In the genomic region with DNA sequence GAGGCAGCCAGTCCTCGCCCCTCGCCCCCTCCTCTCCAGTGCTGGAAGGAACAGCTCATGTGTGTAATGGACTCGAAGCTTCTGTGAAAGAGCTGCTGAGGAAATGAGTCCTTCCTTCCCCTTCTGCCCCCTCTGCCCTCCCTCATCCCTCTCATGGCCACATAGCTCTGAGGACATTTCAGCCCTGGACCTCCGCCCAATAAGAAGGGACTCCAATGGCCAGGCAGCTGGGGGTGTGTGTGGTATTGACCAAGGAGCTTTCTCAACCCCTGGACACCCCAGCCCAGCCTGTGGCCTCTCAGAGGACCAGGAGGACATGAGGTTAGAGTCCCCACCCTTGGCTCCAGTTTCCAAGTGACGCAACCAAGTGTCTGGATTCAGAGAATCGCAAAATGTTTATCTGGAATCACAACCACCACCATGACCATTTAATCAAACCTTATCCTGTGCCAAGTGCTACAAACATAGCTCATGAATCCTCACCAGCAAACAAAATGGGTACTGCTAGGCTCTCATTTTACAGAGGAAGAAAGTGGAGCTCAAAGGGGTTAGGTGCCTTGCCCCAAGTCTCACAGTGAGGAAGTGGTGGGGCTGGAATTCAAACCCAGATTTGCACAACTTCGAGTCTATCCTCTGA, we compare ENCODE assay signal across 8 cellular contexts. TPM values are rescaled to one million over a fixed set of nuclear protein-coding genes. Genes with fewer than 3 reads are reported as not detected.
DNase-seq lines count a peak whose midpoint lies in the region; ATAC-seq, FAIRE-seq and TF ChIP-seq lines count a peak whose summit lies in the region.

No MANE protein-coding gene starts in this region.

- no TSS peak for BruUV-seq in K562 (replicated peaks; lab: Mats Ljungman, UMichigan)

- no peak for DNase-seq in K562 (ENCODE audit: extremely low read depth in 1 of 4, low spot score in 3 of 4)
- no peak for DNase-seq in memory B cell (ENCODE audit: low spot score in 2 of 2)
- DNase-seq in medulla oblongata (ENCODE audit: extremely low spot score) = no peak
- DNase-seq in stimulated activated naive CD4-positive, alpha-beta T cell treated with Interleukin-2 at 50 U/mL for 16 hours (lab: John Stamatoyannopoulos, UW) = no peak
- DNase-seq in DMS114 treated with DMSO at 0.1 percent for 48 hours (lab: John Stamatoyannopoulos, UW; ENCODE audit: unreplicated experiment) = no peak
- no peak for DNase-seq in activated gamma-delta T cell (lab: John Stamatoyannopoulos, UW)

- peaks cover 53% of the 10 kb centered on the region for H4K20me1 ChIP-seq in K562 (replicated peaks; ENCODE audit: control insufficient read depth, insufficient read depth, low read length)

- H3K9me1 ChIP-seq in K562 (ENCODE audit: control insufficient read depth, insufficient read depth, low read length) = no peaks in the 10 kb centered on the region

- H3K27me3 ChIP-seq in K562 (ENCODE audit: control insufficient read depth in 2 of 2, insufficient read depth in 2 of 2, low read length in 2 of 2) = no peaks in the 10 kb centered on the region; a peak in 1 of 5 replicates

- peaks cover 74% of the 10 kb centered on the region for H3K4me1 Mint-ChIP-seq in memory B cell

- in situ Hi-C loops in K562 (cut with MboI) = no loop called here

- H3K27ac ChIP-seq in 22Rv1 (peak overlapping the region; percentile 94), K562 (ENCODE audit: extremely low read depth, low read depth, low read length) (no peak overlapping the region)

- H2AFZ ChIP-seq in K562 (ENCODE audit: low read depth, low read length) = no peak overlapping the region

- H3K79me2 ChIP-seq in K562 (ENCODE audit: control insufficient read depth, insufficient read depth, low read length) = peaks cover 2% of the 10 kb centered on the region; the same call in 1 of the 3 replicates

- no peak overlapping the region for H3K9ac ChIP-seq in K562 (ENCODE audit: insufficient read depth in 1 of 2, low read depth in 2 of 2, low read length in 2 of 2)

- TF ChIP-seq EP300 in Ishikawa (IDR thresholded peaks at IDR 0.05; ENCODE audit: borderline replicate concordance) (no peak), K562 (IDR thresholded peaks at IDR 0.05; ENCODE audit: low read length) (no peak)

- CTCF ChIA-PET in K562 (lab: Yijun Ruan, JAX; ENCODE audit: low intra/inter-chr PET ratio) = interaction anchor here (0.5 kb wide), 1 partner anchor 1936 kb away, joined by 3 read pairs; no protein-coding TSS in a partner anchor

- TF ChIP-seq CTCF in 22Rv1 (IDR thresholded peaks at IDR 0.05) = no peak
- no peak for TF ChIP-seq CTCF in K562 (IDR thresholded peaks at IDR 0.05 in 2 of 3, conservative IDR thresholded peaks at IDR 0.05 in 1 of 3; ENCODE audit: insufficient read depth in 2 of 3, low read depth in 1 of 3, low read length in 3 of 3)

- no peak overlapping the region for H3K4me3 ChIP-seq in K562

- POLR2A ChIA-PET in K562 (lab: Yijun Ruan, JAX) = interaction anchor here (0.6 to 2.3 kb wide), 7 partner anchors 11 to 105 kb away, joined by 3 to 11 read pairs (median 4); no protein-coding TSS in a partner anchor

- H3K9me3 ChIP-seq in K562 (replicated peaks; ENCODE audit: control insufficient read depth, insufficient read depth, low read depth, low read length) = no peaks in the 10 kb centered on the region

- no peaks in the 10 kb centered on the region for H3K9me3 Mint-ChIP-seq in memory B cell

- H3K4me3 Mint-ChIP-seq in memory B cell = peak overlapping the region; percentile 5

- H3K27me3 Mint-ChIP-seq in memory B cell = no peaks in the 10 kb centered on the region

- 31% methylated on average over 5 of the region's 7 CpGs for WGBS in K562 (ENCODE audit: insufficient coverage, low coverage, missing lambda C conversion rate)

- no peak overlapping the region for H3K4me2 ChIP-seq in K562 (ENCODE audit: insufficient read depth, low read length)

- TF ChIP-seq RAD21 in Ishikawa (IDR thresholded peaks at IDR 0.05; ENCODE audit: low read depth) (no peak), K562 (CRISPR knock-in tag; conservative IDR thresholded peaks at IDR 0.05 in 1 of 2, IDR thresholded peaks at IDR 0.05 in 1 of 2) (no peak)

- intact Hi-C loops in K562 (cut with micrococcal nuclease) = no loop called here

- peaks cover 6% of the 10 kb centered on the region for H3K36me3 Mint-ChIP-seq in memory B cell

- H3K27ac Mint-ChIP-seq in memory B cell = peak overlapping the region; percentile 93

- peaks cover 20 to 31% of the 10 kb centered on the region in 2 experiments for H3K4me1 ChIP-seq in K562 (replicated peaks in 1 of 2; ENCODE audit: control insufficient read depth in 2 of 2, insufficient read depth in 2 of 2, low read length in 2 of 2)

- peak; percentile 57 for FAIRE-seq in K562 (lab: Jason Lieb, UNC)

- ATAC-seq in K562 (peak; percentile 14), memory B cell (ENCODE audit: low read depth) (no peak)

- H3K36me3 ChIP-seq in K562 (ENCODE audit: control insufficient read depth, insufficient read depth, low read length) = no peaks in the 10 kb centered on the region

- TF ChIP-seq POLR2A in K562 (conservative IDR thresholded peaks at IDR 0.05) = no peak

TF ChIP-seq in Ishikawa, 13 proteins besides CTCF, POLR2A, EP300 and RAD21:
- TF ChIP-seq EGR1 (IDR thresholded peaks at IDR 0.05) = no peak
- peak; percentile 53; the same call in 1 of the 2 replicates for TF ChIP-seq CEBPB (IDR thresholded peaks at IDR 0.05)
- TF ChIP-seq TAF1 (IDR thresholded peaks at IDR 0.05; ENCODE audit: low read depth) = no peak
- no peak for TF ChIP-seq CREB1 (IDR thresholded peaks at IDR 0.05; ENCODE audit: low read depth)
- no peak for TF ChIP-seq TCF12 (IDR thresholded peaks at IDR 0.05; ENCODE audit: low read depth)

TF ChIP-seq in K562, 482 proteins besides CTCF, POLR2A, EP300 and RAD21 (continues in another document):
- TF ChIP-seq NELFE (IDR thresholded peaks at IDR 0.05; ENCODE audit: insufficient read depth, insufficient read length) (no peak), NKRF (IDR thresholded peaks at IDR 0.05; ENCODE audit: borderline replicate concordance) (no peak), SREBF2 (CRISPR knock-in tag; IDR thresholded peaks at IDR 0.05) (no peak), TAF1 (IDR thresholded peaks at IDR 0.05; ENCODE audit: control insufficient read depth, extremely low read depth, insufficient read depth, low read length, severe bottlenecking) (no peak), ZNF165 (CRISPR knock-in tag; IDR thresholded peaks at IDR 0.05; ENCODE audit: borderline replicate concordance) (no peak), TAF9B (IDR thresholded peaks at IDR 0.05; ENCODE audit: partially characterized antibody) (no peak), STAT5B (CRISPR knock-in tag; IDR thresholded peaks at IDR 0.05) (no peak), ZFP30 (CRISPR knock-in tag; IDR thresholded peaks at IDR 0.05; ENCODE audit: borderline replicate concordance) (no peak), ZNF395 (CRISPR knock-in tag; IDR thresholded peaks at IDR 0.05) (no peak)

RNA-seq across cellular contexts. Expression of gene ECE1, which starts 47.8 kb away (rescaled TPM):
- total RNA-seq in K562 (2011; cell fraction: chromatin; rRNA removed; ENCODE audit: low replicate concordance) = 46.9 and 72.4 TPM in 2 replicates
- total RNA-seq in K562 (2011; cell fraction: nucleolus; rRNA removed) = 41.5 and 47.5 TPM in 2 replicates
- total RNA-seq in K562 (2011; cell fraction: nucleoplasm; rRNA removed) = 38.9 and 42.0 TPM in 2 replicates
- total RNA-seq in K562 (2014; rRNA removed) (18.8 and 21.3 TPM in 2 replicates), K562 (2014; rRNA removed; fragmentation: Illumina TruSeq; extraction: Trizol) (11.0 and 14.5 TPM in 2 replicates), K562 (2015; rRNA removed; fragmentation: Illumina TruSeq; extraction: Trizol) (5.3 and 6.9 TPM in 2 replicates), K562 (2021) (31.6 and 34.8 TPM in 2 replicates)
- polyA plus RNA-seq in K562 (2011; rRNA removed) (10.3 and 26.8 TPM in 2 replicates), K562 (2014; fragmentation: Illumina TruSeq; extraction: Trizol) (29.7 and 30.8 TPM in 2 replicates), K562 (2014; fragmentation: Nextera tagmentation; extraction: Ambion mirVana) (under 1 TPM; 0.56 to 0.61 TPM), K562 (2014; rRNA removed) (10.1 and 12.1 TPM in 2 replicates)
- 5.5 and 9.8 TPM in 2 replicates for polyA plus RNA-seq in K562 (2011; cell fraction: cytosol; rRNA removed)
- polyA plus RNA-seq in K562 (2011; cell fraction: nucleus; rRNA removed) = 12.7 and 17.7 TPM in 2 replicates
- polyA plus RNA-seq in K562 (2012) = 20.2 and 46.9 TPM in 2 replicates
- polyA minus RNA-seq in K562 (2011; rRNA and poly(A)+ RNA removed) = 9.1 and 14.0 TPM in 2 replicates
- 9.9 and 13.4 TPM in 2 replicates for polyA minus RNA-seq in K562 (2011; cell fraction: cytosol; rRNA and poly(A)+ RNA removed)
- 9.1 and 11.0 TPM in 2 replicates for polyA minus RNA-seq in K562 (2011; cell fraction: nucleus; rRNA and poly(A)+ RNA removed)
